ENCODE assay signal across 24 cellular contexts in genomic region chr11:112841719-112842118, GRCh38.
"Had no signal": no experiment of that assay in that cellular context is flagged by ENCODE, and none has a peak within 500 bp of the region (broad histone marks: within the 10 kb centered on the region; RNA-seq: fewer than 3 reads in every experiment).

No MANE protein-coding gene starts in this region.

- H3K4me1 Mint-ChIP-seq: naive thymus-derived CD8-positive, alpha-beta T cell; stimulated activated memory B cell treated with anti-CD40 and anti-IgM and Interleukin-4, amounts not matched to agents 10 μg/mL and 1 μg/mL and 100 μg/mL, for 72 hours had no signal

- ATAC-seq: gastrocnemius medialis; heart left ventricle; left colon; left ventricle myocardium superior; lower lobe of right lung; naive thymus-derived CD8-positive, alpha-beta T cell; right cardiac atrium; stimulated activated memory B cell treated with anti-CD40 and anti-IgM and Interleukin-4, amounts not matched to agents 10 μg/mL and 1 μg/mL and 100 μg/mL, for 72 hours had no signal

- H3K27me3 Mint-ChIP-seq: stimulated activated memory B cell treated with anti-CD40 and anti-IgM and Interleukin-4, amounts not matched to agents 10 μg/mL and 1 μg/mL and 100 μg/mL, for 72 hours; stimulated activated naive CD8-positive, alpha-beta T cell treated with anti-CD3 and anti-CD28 coated beads, Interleukin-15, Interleukin-2, amounts not matched to agents 100 ng/mL and 50 ng/mL, for 24 hours had no signal

- H3K27me3 ChIP-seq: dorsolateral prefrontal cortex, gastrocnemius medialis, heart left ventricle, hepatocyte, neutrophil, spleen, thyroid gland, vagina had no signal

- DNase-seq: dorsolateral prefrontal cortex; effector CD4-positive, alpha-beta T cell; foreskin fibroblast; gastrocnemius medialis; heart left ventricle; left colon; left ventricle myocardium superior; lower lobe of right lung; naive thymus-derived CD8-positive, alpha-beta T cell; right cardiac atrium; spleen; stimulated activated CD4-positive, alpha-beta T cell treated with anti-CD3 and anti-CD28 coated beads, Interleukin-4, amount 100 ng/mL, for 4 hours; thyroid gland; trophoblast cell had no signal

- H3K4me3 Mint-ChIP-seq: naive thymus-derived CD8-positive, alpha-beta T cell; stimulated activated memory B cell treated with anti-CD40 and anti-IgM and Interleukin-4, amounts not matched to agents 10 μg/mL and 1 μg/mL and 100 μg/mL, for 72 hours; stimulated activated naive CD8-positive, alpha-beta T cell treated with anti-CD3 and anti-CD28 coated beads, Interleukin-15, Interleukin-2, amounts not matched to agents 100 ng/mL and 50 ng/mL, for 24 hours had no signal

- H3K4me3 ChIP-seq: dorsolateral prefrontal cortex, gastrocnemius medialis, heart left ventricle, hepatocyte, lower lobe of right lung, prostate gland, skin epidermis, spleen, thyroid gland, vagina had no signal

- H3K27ac ChIP-seq: gastrocnemius medialis, heart left ventricle, hepatocyte, lower lobe of right lung, neutrophil, parathyroid adenoma, prostate gland, skin epidermis, spleen, thyroid gland, vagina had no signal

- H3K27ac Mint-ChIP-seq: naive thymus-derived CD8-positive, alpha-beta T cell; stimulated activated memory B cell treated with anti-CD40 and anti-IgM and Interleukin-4, amounts not matched to agents 10 μg/mL and 1 μg/mL and 100 μg/mL, for 72 hours; stimulated activated naive CD8-positive, alpha-beta T cell treated with anti-CD3 and anti-CD28 coated beads, Interleukin-15, Interleukin-2, amounts not matched to agents 100 ng/mL and 50 ng/mL, for 24 hours had no signal

- H3K36me3 ChIP-seq: gastrocnemius medialis, heart left ventricle, lower lobe of right lung, neutrophil, prostate gland, spleen, thyroid gland, vagina had no signal

- H3K9me3 Mint-ChIP-seq: stimulated activated memory B cell treated with anti-CD40 and anti-IgM and Interleukin-4, amounts not matched to agents 10 μg/mL and 1 μg/mL and 100 μg/mL, for 72 hours; stimulated activated naive CD8-positive, alpha-beta T cell treated with anti-CD3 and anti-CD28 coated beads, Interleukin-15, Interleukin-2, amounts not matched to agents 100 ng/mL and 50 ng/mL, for 24 hours had no signal

- FAIRE-seq: colon, islet of Langerhans had no signal

- H3K9me3 ChIP-seq: gastrocnemius medialis, heart left ventricle, lower lobe of right lung, neutrophil, prostate gland, spleen, thyroid gland, vagina had no signal

- H3K36me3 Mint-ChIP-seq: naive thymus-derived CD8-positive, alpha-beta T cell; stimulated activated memory B cell treated with anti-CD40 and anti-IgM and Interleukin-4, amounts not matched to agents 10 μg/mL and 1 μg/mL and 100 μg/mL, for 72 hours had no signal

- H3K4me1 ChIP-seq: gastrocnemius medialis, lower lobe of right lung, parathyroid adenoma, prostate gland, spleen, vagina had no signal
